ENCODE assay signal across 9 cellular contexts in the genomic region with DNA sequence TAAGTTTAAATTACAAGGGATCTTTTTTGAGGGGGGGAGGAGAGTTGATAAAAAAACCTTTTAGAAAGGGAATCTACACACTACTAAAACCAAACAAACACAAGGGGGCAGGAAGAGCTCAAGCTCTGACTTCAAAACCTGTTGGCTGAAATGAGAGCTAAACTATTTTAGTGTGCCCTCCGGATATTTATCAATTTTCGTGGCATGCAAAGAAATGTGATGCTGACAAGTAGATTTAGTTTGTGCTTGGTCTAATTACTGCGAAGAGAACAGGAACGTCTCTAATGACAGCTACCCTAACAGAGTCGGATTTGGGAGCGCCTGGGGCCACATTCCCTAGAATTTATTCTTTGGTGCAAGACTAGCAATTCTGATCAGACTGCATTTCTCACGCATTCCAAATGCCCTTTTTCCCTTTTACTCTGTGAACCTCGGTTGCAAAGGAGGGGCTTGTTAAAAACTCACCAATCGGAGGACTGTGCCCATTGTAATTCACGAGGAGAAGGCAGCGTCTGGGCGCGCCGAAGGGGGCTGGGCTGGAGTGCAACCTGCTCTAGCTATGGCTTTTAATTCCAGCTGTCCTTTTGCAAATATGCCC. TPM values are rescaled to one million over a fixed set of nuclear protein-coding genes. Genes with fewer than 3 reads are reported as not detected.
DNase-seq lines count a peak whose midpoint lies in the region; ATAC-seq, FAIRE-seq and TF ChIP-seq lines count a peak whose summit lies in the region.
"Had no signal": no experiment of that assay in that cellular context is flagged by ENCODE, and none has a peak within 500 bp of the region (broad histone marks: within the 10 kb centered on the region; RNA-seq: fewer than 3 reads in every experiment).

No MANE protein-coding gene starts in this region.

- H3K4me1 Mint-ChIP-seq in activated naive CD4-positive, alpha-beta T cell treated with anti-CD3 and anti-CD28 coated beads, Interleukin-2, amount 50 U/mL, for 24 hours, result no peaks in the 10 kb centered on the region

- H3K27me3 Mint-ChIP-seq in activated naive CD4-positive, alpha-beta T cell treated with anti-CD3 and anti-CD28 coated beads, Interleukin-2, amount 50 U/mL, for 24 hours, result peaks cover 11% of the 10 kb centered on the region

- intact Hi-C loops in thyroid gland (cut with DNase I), result loop anchor here (10.0 kb wide), 1 partner anchor 79 kb away; no protein-coding TSS in a partner anchor

- peak in 2 of 3 experiments; percentile 39 to 45 for TF ChIP-seq CTCF in keratinocyte (optimal IDR thresholded peaks at IDR 0.05 in 1 of 3, IDR thresholded peaks at IDR 0.05 in 1 of 3, conservative IDR thresholded peaks at IDR 0.05 in 1 of 3; ENCODE audit: extremely low read depth in 1 of 3, insufficient read depth in 2 of 3, low read length in 3 of 3)
- peak; percentile 3 to 83 (median 49) for TF ChIP-seq CTCF in thyroid gland (IDR thresholded peaks at IDR 0.05)

- dilution Hi-C loops in keratinocyte (cut with MboI; ENCODE audit: extremely low pct_ligation_motif_present, low sequenced_read_pairs), result no loop called here

- no peaks in the 10 kb centered on the region for H3K36me3 Mint-ChIP-seq in activated naive CD4-positive, alpha-beta T cell treated with anti-CD3 and anti-CD28 coated beads, Interleukin-2, amount 50 U/mL, for 24 hours
- no peaks in the 10 kb centered on the region for H3K36me3 Mint-ChIP-seq in activated naive CD4-positive, alpha-beta T cell treated with anti-CD3 and anti-CD28 coated beads, Interleukin-2, amount 50 U/mL, for 72 hours

- peak overlapping the region; percentile 35 for H3K27ac Mint-ChIP-seq in activated naive CD4-positive, alpha-beta T cell treated with anti-CD3 and anti-CD28 coated beads, Interleukin-2, amount 50 U/mL, for 24 hours
- no peak overlapping the region for H3K27ac Mint-ChIP-seq in activated naive CD4-positive, alpha-beta T cell treated with anti-CD3 and anti-CD28 coated beads, Interleukin-2, amount 50 U/mL, for 72 hours
- H3K27ac Mint-ChIP-seq: T-helper 1 cell treated with Interleukin-12 subunit alpha and Interleukin-12 subunit beta and Interleukin-4 antibody, amounts not matched to agents 30 μg/mL and 1 μg/mL, for 36 hours had no signal

- H3K79me2 ChIP-seq in keratinocyte (ENCODE audit: control insufficient read depth, insufficient read depth, low read length), result no peaks in the 10 kb centered on the region

- H3K4me3 ChIP-seq in adipocyte (ENCODE audit: low read length) (peak overlapping the region; percentile 65), keratinocyte (ENCODE audit: control insufficient read depth in 2 of 3, extremely low read depth in 1 of 3, insufficient read depth in 2 of 3, low read depth in 1 of 3, low read length in 3 of 3) (peak overlapping the region; percentile 43 to 75 (median 74)), thyroid gland (replicated peaks in 1 of 3) (peak overlapping the region; percentile 19 to 63 (median 50))

- H3K27me3 ChIP-seq in adipocyte (replicated peaks; ENCODE audit: control insufficient read depth, insufficient read depth, low read length), result peaks cover 56% of the 10 kb centered on the region
- H3K27me3 ChIP-seq in keratinocyte (ENCODE audit: control insufficient read depth, extremely low read depth, insufficient read depth, low read length), result peaks cover 22% of the 10 kb centered on the region
- H3K27me3 ChIP-seq in thyroid gland, result no peaks in the 10 kb centered on the region

- H3K27ac ChIP-seq in keratinocyte (ENCODE audit: control insufficient read depth, insufficient read depth, low read length) (no peak overlapping the region), thyroid gland (peak overlapping the region; percentile 25 to 69 (median 64))

- ATAC-seq in activated naive CD4-positive, alpha-beta T cell treated with anti-CD3 and anti-CD28 coated beads, Interleukin-2, amount 50 U/mL, for 72 hours, result no peak
- ATAC-seq in GM21515 (IDR thresholded peaks at IDR 0.05; ENCODE audit: unreplicated experiment) (no peak), HG02973 (IDR thresholded peaks at IDR 0.05; ENCODE audit: unreplicated experiment) (no peak)

- no peak for FAIRE-seq in keratinocyte (lab: Jason Lieb, UNC)

- TF ChIP-seq POLR2A in thyroid gland (IDR thresholded peaks at IDR 0.05), result no peak

- DNase-seq in activated naive CD4-positive, alpha-beta T cell treated with anti-CD3 and anti-CD28 coated beads, Interleukin-2, amount 50 U/mL, for 72 hours (ENCODE audit: low spot score in 2 of 2), result no peak
- DNase-seq in adipocyte (ENCODE audit: low read depth) (peak; percentile 55), keratinocyte (ENCODE audit: low read depth, low spot score) (no peak), thyroid gland (peak; percentile 60 to 67), hepatic stellate cell (ENCODE audit: low spot score) (no peak)

- no peak overlapping the region for H3K4me3 Mint-ChIP-seq in activated naive CD4-positive, alpha-beta T cell treated with anti-CD3 and anti-CD28 coated beads, Interleukin-2, amount 50 U/mL, for 24 hours
- H3K4me3 Mint-ChIP-seq: T-helper 1 cell treated with Interleukin-12 subunit alpha and Interleukin-12 subunit beta and Interleukin-4 antibody, amounts not matched to agents 30 μg/mL and 1 μg/mL, for 36 hours had no signal

- WGBS in thyroid gland, 2 donors, result 0 to 1% methylated on average over 14 of the region's 14 CpGs

- H3K9ac ChIP-seq in adipocyte (ENCODE audit: low read length), result no peak overlapping the region
- H3K9ac ChIP-seq in keratinocyte (ENCODE audit: control insufficient read depth, extremely low read depth, insufficient read depth, low read length), result no peak overlapping the region

- H2AFZ ChIP-seq in keratinocyte (ENCODE audit: control insufficient read depth, low read length), result peak overlapping the region; percentile 65

- peak overlapping the region; percentile 94 for H3K4me2 ChIP-seq in keratinocyte (ENCODE audit: control insufficient read depth, extremely low read depth, insufficient read depth, low read depth, low read length)

- H3K36me3 ChIP-seq in adipocyte (ENCODE audit: control insufficient read depth, insufficient read depth, low read length, severe bottlenecking) (no peaks in the 10 kb centered on the region), keratinocyte (ENCODE audit: control insufficient read depth in 2 of 2, extremely low read depth in 1 of 2, insufficient read depth in 2 of 2, low read length in 2 of 2) (no peaks in the 10 kb centered on the region), thyroid gland (no peaks in the 10 kb centered on the region)

- H3K9me3 ChIP-seq in adipocyte (ENCODE audit: control insufficient read depth, low read length) (no peaks in the 10 kb centered on the region), keratinocyte (ENCODE audit: control insufficient read depth, low read depth, low read length) (no peaks in the 10 kb centered on the region), thyroid gland (no peaks in the 10 kb centered on the region)

- H4K20me1 ChIP-seq in keratinocyte (ENCODE audit: control insufficient read depth, extremely low read depth, insufficient read depth, low read length), result no peaks in the 10 kb centered on the region

- no peaks in the 10 kb centered on the region for H3K9me1 ChIP-seq in keratinocyte (ENCODE audit: control insufficient read depth, extremely low read depth, insufficient read depth, low read length)

- H3K9me3 Mint-ChIP-seq in activated naive CD4-positive, alpha-beta T cell treated with anti-CD3 and anti-CD28 coated beads, Interleukin-2, amount 50 U/mL, for 24 hours, result no peaks in the 10 kb centered on the region
- peaks cover 0 to 6% of the 10 kb centered on the region in 2 donors for H3K9me3 Mint-ChIP-seq in activated naive CD4-positive, alpha-beta T cell treated with anti-CD3 and anti-CD28 coated beads, Interleukin-2, amount 50 U/mL, for 72 hours
- H3K9me3 Mint-ChIP-seq: T-helper 1 cell treated with Interleukin-12 subunit alpha and Interleukin-12 subunit beta and Interleukin-4 antibody, amounts not matched to agents 30 μg/mL and 1 μg/mL, for 36 hours had no signal

- H3K4me1 ChIP-seq in adipocyte (ENCODE audit: control insufficient read depth, insufficient read depth, low read length), result peaks cover 25% of the 10 kb centered on the region
- H3K4me1 ChIP-seq in keratinocyte (ENCODE audit: control insufficient read depth, extremely low read depth, insufficient read depth, low read length), result peaks cover 8% of the 10 kb centered on the region
- peaks cover 19 to 21% of the 10 kb centered on the region in 2 donors for H3K4me1 ChIP-seq in thyroid gland

RNA-seq across cellular contexts. Expression of a gene that starts 0.8 kb away (rescaled TPM):
- not detected for total RNA-seq in activated naive CD4-positive, alpha-beta T cell treated with anti-CD3 and anti-CD28 coated beads, Interleukin-2, amount 50 U/mL, for 72 hours
- 0.01 to 0.07 TPM (median 0.03 TPM) in 3 replicates for polyA plus RNA-seq in keratinocyte
- not detected for polyA plus RNA-seq in keratinocyte (2011; ENCODE audit: low read depth)
- under 0.01 TPM in 2 replicates for polyA plus RNA-seq in keratinocyte (2011; cell fraction: cytosol; rRNA removed)
- polyA plus RNA-seq in keratinocyte (2011; cell fraction: nucleus; rRNA removed), result 0.01 and 0.04 TPM in 2 replicates
- 0.03 TPM in 1 of 2 replicates, not detected in the other for polyA plus RNA-seq in keratinocyte (2012; ENCODE audit: low replicate concordance)
- 0.10 to 0.13 TPM (median 0.10 TPM) in 3 replicates for polyA minus RNA-seq in keratinocyte
- polyA minus RNA-seq in keratinocyte (2011; cell fraction: cytosol; rRNA and poly(A)+ RNA removed), result not detected
- 0.08 and 0.53 TPM in 2 replicates for polyA minus RNA-seq in keratinocyte (2011; cell fraction: nucleus; rRNA and poly(A)+ RNA removed)
- total RNA-seq in thyroid gland, result 10 to 100 TPM; 32.0 to 54.6 (median 46.2) TPM

Comparison
In these comparisons a context has a peak if more than half of its experiments do, and no peak if none do; other contexts are left out.
1. DNase-seq: peak in adipocyte (single experiment) and thyroid gland (2 of 2); none in activated naive CD4-positive, alpha-beta T cell treated with anti-CD3 and anti-CD28 coated beads, Interleukin-2, amount 50 U/mL, for 72 hours (0 of 2), keratinocyte (single experiment) and hepatic stellate cell (single experiment).
2. RNA of a gene that starts 0.8 kb away (total RNA-seq): 32.0 to 54.6 TPM in thyroid gland; not detected in activated naive CD4-positive, alpha-beta T cell treated with anti-CD3 and anti-CD28 coated beads, Interleukin-2, amount 50 U/mL, for 72 hours; every median in the first group is over 10 times any median in the second.
3. Peak in every context shown above with its lines, with median percentiles within 50 percentile points of each other: H3K4me3 ChIP-seq.